In the genomic region with DNA sequence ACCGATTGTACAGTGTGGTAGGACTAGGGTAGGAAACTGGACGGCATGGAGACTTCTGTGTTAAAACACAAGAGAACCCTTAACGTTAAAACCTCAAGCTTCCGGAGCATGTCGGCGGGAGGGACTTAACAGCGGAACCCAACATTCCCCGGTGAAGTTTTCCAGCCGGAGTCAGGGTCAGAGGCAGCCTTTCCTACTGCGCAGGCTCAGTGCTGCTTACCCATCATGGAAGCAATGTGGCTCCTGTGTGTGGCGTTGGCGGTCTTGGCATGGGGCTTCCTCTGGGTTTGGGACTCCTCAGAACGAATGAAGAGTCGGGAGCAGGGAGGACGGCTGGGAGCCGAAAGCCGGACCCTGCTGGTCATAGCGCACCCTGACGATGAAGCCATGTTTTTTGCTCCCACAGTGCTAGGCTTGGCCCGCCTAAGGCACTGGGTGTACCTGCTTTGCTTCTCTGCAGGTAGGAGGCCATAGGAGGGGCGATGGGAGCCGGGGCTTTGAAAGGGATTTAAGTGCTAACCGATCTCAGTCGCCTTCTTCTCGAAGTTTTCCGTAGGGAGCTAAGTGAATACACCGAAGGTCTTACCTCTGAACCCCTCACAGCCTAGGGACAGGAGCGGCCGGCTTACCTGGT, we compare ENCODE assay signal across 8 cellular contexts. TPM values are rescaled to one million over a fixed set of nuclear protein-coding genes. Genes with fewer than 3 reads are reported as not detected.
A peak's percentile ranks its signal among the peaks of the same experiment; 100 is the strongest.
DNase-seq lines count a peak whose midpoint lies in the region; TF ChIP-seq lines count a peak whose summit lies in the region.

PIGL (plus strand) TSS at position 209 of the 634 bp plus-strand sequence; CDS start at position 226, 17 bp downstream.

- H3K4me3 ChIP-seq in AG10803 (ENCODE audit: low read length): peak within 1 kb of the TSS; percentile 94

- 0 out of 2 replicates have a peak, but pooled peaks have one; percentile 6 for TF ChIP-seq CTCF in AG10803 (conservative IDR thresholded peaks at IDR 0.05; ENCODE audit: low read length)

- TF ChIP-seq POLR2A in GM19099 (IDR thresholded peaks at IDR 0.05; ENCODE audit: extremely low read depth, insufficient read length, low read depth) (peak; percentile 96), erythroblast (IDR thresholded peaks at IDR 0.05; ENCODE audit: low read length) (peak; percentile 95)

- TF ChIP-seq RAD21 in Ishikawa (IDR thresholded peaks at IDR 0.05; ENCODE audit: low read depth): no peak

- peak; percentile 95 for DNase-seq in AG10803 (ENCODE audit: low read depth)
- DNase-seq in activated T-cell treated with anti-CD3 and anti-CD28 coated beads, Interleukin-2, amount 50 U/mL, for 1 hour: peak; percentile 86
- peak; percentile 92 to 95 for DNase-seq in erythroblast (lab: John Stamatoyannopoulos, UW)
- DNase-seq in mucosa of gallbladder (ENCODE audit: low spot score): peak; percentile 89
- DNase-seq in stimulated activated CD8-positive, alpha-beta memory T cell treated with anti-CD3 and anti-CD28 coated beads, Interleukin-4, amount 100 ng/mL, for 1 hour (ENCODE audit: low read depth in 2 of 2, low spot score in 1 of 2): peak; percentile 71 to 78

- no peak for TF ChIP-seq EP300 in Ishikawa (IDR thresholded peaks at IDR 0.05; ENCODE audit: borderline replicate concordance)

TF ChIP-seq in Ishikawa, 13 proteins besides CTCF, POLR2A, EP300 and RAD21:
- TF ChIP-seq YY1 (IDR thresholded peaks at IDR 0.05; ENCODE audit: low read depth): peak; percentile 95
- TF ChIP-seq, protein P1, sequence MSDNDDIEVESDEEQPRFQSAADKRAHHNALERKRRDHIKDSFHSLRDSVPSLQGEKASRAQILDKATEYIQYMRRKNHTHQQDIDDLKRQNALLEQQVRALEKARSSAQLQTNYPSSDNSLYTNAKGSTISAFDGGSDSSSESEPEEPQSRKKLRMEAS (IDR thresholded peaks at IDR 0.05): peak; percentile 85
- TF ChIP-seq CEBPB (IDR thresholded peaks at IDR 0.05): peak; percentile 31; the same call in 1 of the 2 replicates
- TF ChIP-seq REST (IDR thresholded peaks at IDR 0.05; ENCODE audit: low read depth): no peak
- TF ChIP-seq TEAD4 (IDR thresholded peaks at IDR 0.05): peak; percentile 51
- TF ChIP-seq, protein P2, sequence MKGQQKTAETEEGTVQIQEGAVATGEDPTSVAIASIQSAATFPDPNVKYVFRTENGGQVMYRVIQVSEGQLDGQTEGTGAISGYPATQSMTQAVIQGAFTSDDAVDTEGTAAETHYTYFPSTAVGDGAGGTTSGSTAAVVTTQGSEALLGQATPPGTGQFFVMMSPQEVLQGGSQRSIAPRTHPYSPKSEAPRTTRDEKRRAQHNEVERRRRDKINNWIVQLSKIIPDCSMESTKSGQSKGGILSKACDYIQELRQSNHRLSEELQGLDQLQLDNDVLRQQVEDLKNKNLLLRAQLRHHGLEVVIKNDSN (IDR thresholded peaks at IDR 0.05): peak; percentile 55
- no peak; the same call in 1 of the 2 replicates for TF ChIP-seq FOXM1 (IDR thresholded peaks at IDR 0.05; ENCODE audit: borderline replicate concordance, low read depth)
- TF ChIP-seq TAF1 (IDR thresholded peaks at IDR 0.05; ENCODE audit: low read depth): peak; percentile 99
- TF ChIP-seq CREB1 (IDR thresholded peaks at IDR 0.05; ENCODE audit: low read depth): no peak
- no peak for TF ChIP-seq EGR1 (IDR thresholded peaks at IDR 0.05)
- TF ChIP-seq NFIC (IDR thresholded peaks at IDR 0.05): peak; percentile 32; the same call in 1 of the 2 replicates
- peak; percentile 66; the same call in 1 of the 2 replicates for TF ChIP-seq TCF12 (IDR thresholded peaks at IDR 0.05; ENCODE audit: low read depth)

TF ChIP-seq in PFSK-1, 5 proteins besides CTCF, POLR2A, EP300 and RAD21:
- TF ChIP-seq REST (IDR thresholded peaks at IDR 0.05; ENCODE audit: insufficient read depth in 1 of 2, low read depth in 2 of 2, low read length in 2 of 2) (peak; percentile 56 to 70; a peak in 1 of 4 replicates), POLR2AphosphoS5 (IDR thresholded peaks at IDR 0.05; ENCODE audit: low read depth, low read length) (peak; percentile 98), TAF1 (IDR thresholded peaks at IDR 0.05; ENCODE audit: borderline replicate concordance, insufficient read depth, low read length) (peak; percentile 100), SIN3A (IDR thresholded peaks at IDR 0.05; ENCODE audit: borderline replicate concordance, insufficient read depth, low read length) (0 out of 2 replicates have a peak, but pooled peaks have one; percentile 62), FOXP2 (optimal IDR thresholded peaks at IDR 0.05; ENCODE audit: borderline replicate concordance, extremely low read depth, extremely low read length, insufficient read depth) (no peak)
TF ChIP-seq in PFSK-1: peak in this region for 4.

RNA-seq across cellular contexts. Expression of gene PIGL, which starts in this region (rescaled TPM):
- 39.7 TPM for polyA plus RNA-seq in PFSK-1 (2012; ENCODE audit: insufficient read length, low read depth)
- total RNA-seq in mucosa of gallbladder: 23.5 TPM

Comparison
In these comparisons a context has a peak if more than half of its experiments do, and no peak if none do; other contexts are left out.
1. Peak in every context shown above with its lines: DNase-seq and H3K4me3 ChIP-seq.